Comparison of ENCODE assay signal across 1 cellular context in genomic region chr10:61047011-61047410, GRCh38.
TF ChIP-seq lines count a peak whose summit lies in the region.

No MANE protein-coding gene starts in this region.

TF ChIP-seq in IMR-90, 13 proteins besides CTCF, POLR2A, EP300 and RAD21 (continued from another document):
- TF ChIP-seq ELK1 (IDR thresholded peaks at IDR 0.05; ENCODE audit: borderline replicate concordance, low read depth, low read length), result no peak
- no peak for TF ChIP-seq USF2 (IDR thresholded peaks at IDR 0.05; ENCODE audit: low read depth, low read length)
- TF ChIP-seq MXI1 (IDR thresholded peaks at IDR 0.05; ENCODE audit: borderline replicate concordance, low read depth, low read length), result no peak
- no peak for TF ChIP-seq MAZ (IDR thresholded peaks at IDR 0.05; ENCODE audit: borderline replicate concordance, low read depth, low read length)
- no peak for TF ChIP-seq RFX5 (IDR thresholded peaks at IDR 0.05; ENCODE audit: low read depth, low read length)
- TF ChIP-seq BHLHE40 (IDR thresholded peaks at IDR 0.05; ENCODE audit: low read depth, low read length), result no peak
- no peak for TF ChIP-seq RCOR1 (IDR thresholded peaks at IDR 0.05; ENCODE audit: insufficient replicate concordance, low read length)
- no peak for TF ChIP-seq NFE2L2 (IDR thresholded peaks at IDR 0.05; ENCODE audit: low read depth, low read length)
- TF ChIP-seq CEBPB (IDR thresholded peaks at IDR 0.05; ENCODE audit: low read depth, low read length), result no peak
- TF ChIP-seq MAFK (IDR thresholded peaks at IDR 0.05; ENCODE audit: low read depth, low read length), result no peak
